ENCODE assay signal across 1 cellular context in genomic region chr20:22529150-22530019, GRCh38.
A peak's percentile ranks its signal among the peaks of the same experiment; 100 is the strongest.
TF ChIP-seq lines count a peak whose summit lies in the region.

No MANE protein-coding gene starts in this region.

TF ChIP-seq in HepG2, 621 proteins besides CTCF, POLR2A, EP300 and RAD21 (continued from another document and continues in another):
- TF ChIP-seq ZNF597 (CRISPR knock-in tag; IDR thresholded peaks at IDR 0.05) (no peak), ZNF124 (CRISPR knock-in tag; IDR thresholded peaks at IDR 0.05) (no peak), CSRNP1 (CRISPR knock-in tag; IDR thresholded peaks at IDR 0.05) (peak; percentile 64; the same call in 1 of the 2 replicates), MED8 (CRISPR knock-in tag; IDR thresholded peaks at IDR 0.05; ENCODE audit: insufficient replicate concordance) (no peak), PAX8 (CRISPR knock-in tag; IDR thresholded peaks at IDR 0.05; ENCODE audit: borderline replicate concordance) (no peak), PTBP1 (IDR thresholded peaks at IDR 0.05; ENCODE audit: low read depth, low read length, poor library complexity, severe bottlenecking) (no peak), ZFP41 (CRISPR knock-in tag; IDR thresholded peaks at IDR 0.05; ENCODE audit: borderline replicate concordance) (no peak), SNAPC4 (CRISPR knock-in tag; IDR thresholded peaks at IDR 0.05) (no peak), SOX13 (IDR thresholded peaks at IDR 0.05) (no peak), SOX13 (CRISPR knock-in tag; conservative IDR thresholded peaks at IDR 0.05 in 1 of 2, IDR thresholded peaks at IDR 0.05 in 1 of 2) (peak in 1 of 2 experiments; percentile 47; a peak in 1 of 4 replicates), ZNF136 (CRISPR knock-in tag; IDR thresholded peaks at IDR 0.05; ENCODE audit: low read depth) (no peak), JARID2 (CRISPR knock-in tag; IDR thresholded peaks at IDR 0.05; ENCODE audit: insufficient replicate concordance) (no peak), MTA1 (CRISPR knock-in tag; IDR thresholded peaks at IDR 0.05; ENCODE audit: borderline replicate concordance) (no peak), ZNF550 (CRISPR knock-in tag; IDR thresholded peaks at IDR 0.05; ENCODE audit: borderline replicate concordance) (no peak), HOXA3 (CRISPR knock-in tag; IDR thresholded peaks at IDR 0.05) (no peak), ZNF354B (CRISPR knock-in tag; IDR thresholded peaks at IDR 0.05) (0 out of 2 replicates have a peak, but pooled peaks have one; percentile 65), HNRNPUL1 (IDR thresholded peaks at IDR 0.05; ENCODE audit: low read depth, low read length) (no peak), CC2D1A (CRISPR knock-in tag; IDR thresholded peaks at IDR 0.05) (no peak), HNRNPL (IDR thresholded peaks at IDR 0.05; ENCODE audit: low read depth, low read length) (0 out of 2 replicates have a peak, but pooled peaks have one; percentile 70), ZNF609 (CRISPR knock-in tag; IDR thresholded peaks at IDR 0.05; ENCODE audit: borderline replicate concordance) (no peak), ZSCAN12 (CRISPR knock-in tag; IDR thresholded peaks at IDR 0.05) (no peak), MTF1 (CRISPR knock-in tag; IDR thresholded peaks at IDR 0.05) (no peak), AFF4 (CRISPR knock-in tag; IDR thresholded peaks at IDR 0.05) (no peak), POGZ (CRISPR knock-in tag; IDR thresholded peaks at IDR 0.05) (0 out of 2 replicates have a peak, but pooled peaks have one; percentile 32), ZNF850 (CRISPR knock-in tag; conservative IDR thresholded peaks at IDR 0.05) (no peak), SMAD1 (CRISPR knock-in tag; IDR thresholded peaks at IDR 0.05; ENCODE audit: borderline replicate concordance, low read depth) (no peak), ISL2 (CRISPR knock-in tag; IDR thresholded peaks at IDR 0.05) (no peak), ZNF432 (CRISPR knock-in tag; IDR thresholded peaks at IDR 0.05; ENCODE audit: borderline replicate concordance) (no peak), ZNF580 (CRISPR knock-in tag; IDR thresholded peaks at IDR 0.05; ENCODE audit: borderline replicate concordance, low read depth) (no peak), POLR2G (IDR thresholded peaks at IDR 0.05; ENCODE audit: low read depth, low read length) (no peak), ZNF83 (CRISPR knock-in tag; IDR thresholded peaks at IDR 0.05; ENCODE audit: borderline replicate concordance) (no peak), CREB1 (IDR thresholded peaks at IDR 0.05) (no peak), CREB1 (CRISPR knock-in tag; IDR thresholded peaks at IDR 0.05) (no peak), ZNF720 (CRISPR knock-in tag; IDR thresholded peaks at IDR 0.05) (no peak), ZBTB37 (CRISPR knock-in tag; IDR thresholded peaks at IDR 0.05) (no peak), TOPORS (CRISPR knock-in tag; IDR thresholded peaks at IDR 0.05) (0 out of 2 replicates have a peak, but pooled peaks have one; percentile 46), ARNT (IDR thresholded peaks at IDR 0.05) (no peak), CERS6 (CRISPR knock-in tag; IDR thresholded peaks at IDR 0.05) (no peak), ZNF710 (CRISPR knock-in tag; IDR thresholded peaks at IDR 0.05; ENCODE audit: borderline replicate concordance) (no peak), ATF1 (CRISPR knock-in tag; IDR thresholded peaks at IDR 0.05) (no peak), ZNF317 (CRISPR knock-in tag; IDR thresholded peaks at IDR 0.05) (no peak)
